In genomic region chr1:110634086-110634454, GRCh38 we compare ENCODE assay signal across 13 cellular contexts. TPM values are rescaled to one million over a fixed set of nuclear protein-coding genes. Genes with fewer than 3 reads are reported as not detected.
DNase-seq lines count a peak whose midpoint lies in the region; ATAC-seq, FAIRE-seq and TF ChIP-seq lines count a peak whose summit lies in the region.
"Had no signal": no experiment of that assay in that cellular context is flagged by ENCODE, and none has a peak within 500 bp of the region (broad histone marks: within the 10 kb centered on the region; RNA-seq: fewer than 3 reads in every experiment).

No MANE protein-coding gene starts in this region.

- no peak overlapping the region for H3K4me3 Mint-ChIP-seq in stimulated activated naive CD8-positive, alpha-beta T cell treated with anti-CD3 and anti-CD28 coated beads, Interleukin-15, Interleukin-2, amounts not matched to agents 100 ng/mL and 50 ng/mL, for 24 hours
- H3K4me3 Mint-ChIP-seq in brain = no peak overlapping the region

- no peaks in the 10 kb centered on the region for H3K9me3 Mint-ChIP-seq in stimulated activated naive CD8-positive, alpha-beta T cell treated with anti-CD3 and anti-CD28 coated beads, Interleukin-15, Interleukin-2, amounts not matched to agents 100 ng/mL and 50 ng/mL, for 24 hours
- peaks cover 0 to 4% (median 0%) of the 10 kb centered on the region in 5 experiments for H3K9me3 Mint-ChIP-seq in brain

- no peak for ATAC-seq in stimulated activated naive CD8-positive, alpha-beta T cell treated with anti-CD3 and anti-CD28 coated beads, Interleukin-15, Interleukin-2, amounts not matched to agents 100 U/mL and 50 U/mL, for 24 hours
- ATAC-seq: HepG2, SK-N-SH treated with all-trans-retinoic acid at 6 μM for 48 hours had no signal

- H3K4me1 ChIP-seq in OCI-LY3 (ENCODE audit: low read length) = peaks cover 95% of the 10 kb centered on the region
- H3K4me1 ChIP-seq in adrenal gland (replicated peaks in 1 of 2) = no peaks in the 10 kb centered on the region

- no peak for FAIRE-seq in frontal cortex (lab: Jason Lieb, UNC)
- FAIRE-seq: HepG2 had no signal

- peaks cover 60% of the 10 kb centered on the region for H3K4me1 Mint-ChIP-seq in stimulated activated naive CD8-positive, alpha-beta T cell treated with anti-CD3 and anti-CD28 coated beads, Interleukin-15, Interleukin-2, amounts not matched to agents 100 ng/mL and 50 ng/mL, for 24 hours (ENCODE audit: low read depth)
- H3K4me1 Mint-ChIP-seq in brain = peaks cover 26% of the 10 kb centered on the region

- H3K36me3 ChIP-seq in OCI-LY3 (replicated peaks; ENCODE audit: low read depth, low read length) (no peaks in the 10 kb centered on the region), adrenal gland (replicated peaks in 1 of 2) (no peaks in the 10 kb centered on the region)
- H3K36me3 ChIP-seq: tibial artery had no signal

- TF ChIP-seq CTCF in OCI-LY3 (IDR thresholded peaks at IDR 0.05; ENCODE audit: low read depth, low read length) = no peak
- TF ChIP-seq CTCF in brain (conservative IDR thresholded peaks at IDR 0.05) = no peak
- TF ChIP-seq CTCF in adrenal gland (IDR thresholded peaks at IDR 0.05) = no peak

- no peaks in the 10 kb centered on the region for H3K36me3 Mint-ChIP-seq in stimulated activated naive CD8-positive, alpha-beta T cell treated with anti-CD3 and anti-CD28 coated beads, Interleukin-15, Interleukin-2, amounts not matched to agents 100 ng/mL and 50 ng/mL, for 24 hours (ENCODE audit: low read depth)
- no peaks in the 10 kb centered on the region for H3K36me3 Mint-ChIP-seq in brain

- peak overlapping the region; percentile 88 for H3K4me2 ChIP-seq in OCI-LY3 (ENCODE audit: low read length)

- peak overlapping the region; percentile 100 for H3K27ac ChIP-seq in OCI-LY3 (ENCODE audit: low read length)
- no peak overlapping the region for H3K27ac ChIP-seq in adrenal gland
- H3K27ac ChIP-seq: tibial artery had no signal

- WGBS in adrenal gland, 4 donors = 53 to 58% methylated on average over 1 of the region's 1 CpG; no CpG with 5 or more reads in 2 of the 4 donors

- H3K27me3 ChIP-seq in OCI-LY3 (ENCODE audit: low read depth, low read length) (no peaks in the 10 kb centered on the region), adrenal gland (peaks cover 7% of the 10 kb centered on the region)
- H3K27me3 ChIP-seq: tibial artery had no signal

- H3K9me3 ChIP-seq in OCI-LY3 (ENCODE audit: insufficient read depth, low read length) = no peaks in the 10 kb centered on the region
- no peaks in the 10 kb centered on the region for H3K9me3 ChIP-seq in adrenal gland (replicated peaks in 1 of 3)
- H3K9me3 ChIP-seq: tibial artery had no signal

- TF ChIP-seq POLR2A in adrenal gland (IDR thresholded peaks at IDR 0.05) = no peak

- intact Hi-C loops in adrenal gland (cut with DNase I) = loop anchor here (5.0 kb wide), 2 partner anchors 143 to 148 kb away; no protein-coding TSS in a partner anchor

- peak overlapping the region; percentile 77 for H3K27ac Mint-ChIP-seq in stimulated activated naive CD8-positive, alpha-beta T cell treated with anti-CD3 and anti-CD28 coated beads, Interleukin-15, Interleukin-2, amounts not matched to agents 100 ng/mL and 50 ng/mL, for 24 hours
- peak overlapping the region in 3 of 5 experiments; percentile 1 to 88 (median 80) for H3K27ac Mint-ChIP-seq in brain

- H3K4me3 ChIP-seq in OCI-LY3 (ENCODE audit: low read length) = peak overlapping the region; percentile 6; the same call in 1 of the 2 replicates
- no peak overlapping the region for H3K4me3 ChIP-seq in adrenal gland
- H3K4me3 ChIP-seq: tibial artery had no signal

- H2AFZ ChIP-seq in OCI-LY3 (ENCODE audit: low read depth, low read length) = no peak overlapping the region

- H4K20me1 ChIP-seq in OCI-LY3 (ENCODE audit: insufficient read depth, low read length) = no peaks in the 10 kb centered on the region

- H3K79me2 ChIP-seq in OCI-LY3 (ENCODE audit: low read length) = peaks cover 19% of the 10 kb centered on the region

- peak overlapping the region; percentile 94 for H3K9ac ChIP-seq in OCI-LY3 (ENCODE audit: low read length)

- no peak for DNase-seq in stimulated activated naive CD8-positive, alpha-beta T cell treated with anti-CD3 and anti-CD28 coated beads, Interleukin-15, Interleukin-2, amounts not matched to agents 100 U/mL and 50 U/mL, for 24 hours
- DNase-seq in frontal cortex (ENCODE audit: low spot score in 2 of 2) (no peak), adrenal gland (no peak)
- DNase-seq in stimulated activated CD4-positive, alpha-beta T cell treated with anti-CD3 and anti-CD28 coated beads, Interleukin-12 subunit alpha, Interleukin-12 subunit beta, amount 100 ng/mL, for 4 hours = no peak
- DNase-seq: foreskin melanocyte, NCI-H526 had no signal

- no peaks in the 10 kb centered on the region for H3K27me3 Mint-ChIP-seq in stimulated activated naive CD8-positive, alpha-beta T cell treated with anti-CD3 and anti-CD28 coated beads, Interleukin-15, Interleukin-2, amounts not matched to agents 100 ng/mL and 50 ng/mL, for 24 hours
- peaks cover 4% of the 10 kb centered on the region for H3K27me3 Mint-ChIP-seq in brain

RNA-seq across cellular contexts. Expression of gene KCNA2, which starts 27.9 kb away (rescaled TPM):
- polyA plus RNA-seq in brain (ENCODE audit: insufficient read depth, low read depth, low replicate concordance) (4.9 TPM), adrenal gland (under 1 TPM; 0.08 to 0.38 (median 0.10) TPM)
- total RNA-seq in frontal cortex (3.7 TPM), adrenal gland (10 to 100 TPM in 1 of 8 donors, 1 to 10 TPM in 2, under 1 TPM in 4, not detected in 1; 0.23 to 16.9 (median 0.51) TPM)
- total RNA-seq: HepG2 had no signal
- polyA plus RNA-seq: BJ, HepG2 had no signal

RNA-seq across cellular contexts. Expression of gene KCNA3, which starts 40.7 kb away (rescaled TPM):
- polyA plus RNA-seq in brain (ENCODE audit: insufficient read depth, low read depth, low replicate concordance) = 4.5 TPM
- 20.8 TPM for total RNA-seq in frontal cortex
- total RNA-seq in adrenal gland = 1 to 10 TPM in 3 of 8 donors, under 1 TPM in 5; 0.12 to 1.9 (median 0.85) TPM
- under 1 TPM; 0.07 to 0.38 (median 0.16) TPM for polyA plus RNA-seq in adrenal gland
- total RNA-seq: HepG2 had no signal
- polyA plus RNA-seq: HepG2 had no signal
